ENCODE assay signal across 11 cellular contexts in genomic region chr3:181921220-181921619, GRCh38.
DNase-seq lines count a peak whose midpoint lies in the region; ATAC-seq and TF ChIP-seq lines count a peak whose summit lies in the region.
"Had no signal": no experiment of that assay in that cellular context is flagged by ENCODE, and none has a peak within 500 bp of the region (broad histone marks: within the 10 kb centered on the region; RNA-seq: fewer than 3 reads in every experiment).

No MANE protein-coding gene starts in this region.

- TF ChIP-seq EP300 in sigmoid colon (IDR thresholded peaks at IDR 0.05) = no peak

- H3K4me2 ChIP-seq in MM.1S (ENCODE audit: low read depth, low read length) = peak overlapping the region; percentile 59

- H3K27me3 ChIP-seq in MM.1S (replicated peaks; ENCODE audit: insufficient read depth, low read length) = no peaks in the 10 kb centered on the region
- no peaks in the 10 kb centered on the region for H3K27me3 ChIP-seq in sigmoid colon
- no peaks in the 10 kb centered on the region for H3K27me3 ChIP-seq in prostate gland (replicated peaks; ENCODE audit: insufficient read depth)

- H3K36me3 ChIP-seq in MM.1S (replicated peaks; ENCODE audit: insufficient read depth, low read length) (no peaks in the 10 kb centered on the region), sigmoid colon (no peaks in the 10 kb centered on the region), prostate gland (no peaks in the 10 kb centered on the region)

- no peaks in the 10 kb centered on the region; the same call in 1 of the 2 replicates for H3F3A ChIP-seq in MM.1S (ENCODE audit: insufficient read depth, low read length)

- no peaks in the 10 kb centered on the region for H3K79me2 ChIP-seq in MM.1S (ENCODE audit: low read length)

- H3K4me3 ChIP-seq in MM.1S (ENCODE audit: low read length) (peak overlapping the region; percentile 21), sigmoid colon (no peak overlapping the region), prostate gland (no peak overlapping the region)

- H3K4me1 ChIP-seq in MM.1S (ENCODE audit: low read length) = peaks cover 30% of the 10 kb centered on the region
- no peaks in the 10 kb centered on the region for H3K4me1 ChIP-seq in sigmoid colon
- H3K4me1 ChIP-seq in prostate gland (replicated peaks) = no peaks in the 10 kb centered on the region

- peak overlapping the region; percentile 71 for H2AFZ ChIP-seq in MM.1S (ENCODE audit: low read length)

- TF ChIP-seq CTCF in MM.1S (IDR thresholded peaks at IDR 0.05; ENCODE audit: low read length) = no peak
- no peak for TF ChIP-seq CTCF in sigmoid colon (IDR thresholded peaks at IDR 0.05)
- TF ChIP-seq CTCF in prostate gland (IDR thresholded peaks at IDR 0.05) = no peak

- DNase-seq in MM.1S (peak; percentile 74), sigmoid colon (no peak), HT-29 (ENCODE audit: low spot score) (no peak), NCI-H526 (lab: John Stamatoyannopoulos, UW) (no peak), prostate gland (ENCODE audit: low spot score) (no peak)
- DNase-seq: activated CD4-positive, CD25-positive, alpha-beta regulatory T cell; NCI-H187 treated with DMSO at 0.1 percent for 48 hours had no signal

- ATAC-seq in GM18508 (IDR thresholded peaks at IDR 0.05; ENCODE audit: insufficient read depth, unreplicated experiment) (peak; percentile 95), GM21367 (IDR thresholded peaks at IDR 0.05; ENCODE audit: unreplicated experiment) (peak; percentile 96), HG02973 (IDR thresholded peaks at IDR 0.05; ENCODE audit: unreplicated experiment) (peak; percentile 94)
- ATAC-seq: natural killer cell treated with Interleukin-12 subunit alpha and Interleukin-12 subunit beta and Interleukin-15 and Interleukin-18, amount 100 ng/mL, for 72 hours had no signal

- TF ChIP-seq POLR2A in sigmoid colon (IDR thresholded peaks at IDR 0.05) = no peak
- no peak for TF ChIP-seq POLR2A in prostate gland (IDR thresholded peaks at IDR 0.05)

- no peaks in the 10 kb centered on the region for H4K20me1 ChIP-seq in MM.1S (ENCODE audit: insufficient read depth, low read length)

- H3K9me2 ChIP-seq in MM.1S (replicated peaks; ENCODE audit: insufficient read depth, low read length) = no peaks in the 10 kb centered on the region

- H3K27ac ChIP-seq in MM.1S (ENCODE audit: low read length) (peak overlapping the region; percentile 77), sigmoid colon (no peak overlapping the region), prostate gland (no peak overlapping the region)

- H3K9ac ChIP-seq in MM.1S (ENCODE audit: low read length) = peak overlapping the region; percentile 19; the same call in 1 of the 2 replicates

- intact Hi-C loops in sigmoid colon (cut with DNase I) = no loop called here
- intact Hi-C loops in prostate gland (cut with DNase I) = no loop called here

- H3K9me3 ChIP-seq in MM.1S (replicated peaks; ENCODE audit: insufficient read depth, low read length) = no peaks in the 10 kb centered on the region
- H3K9me3 ChIP-seq in sigmoid colon = peaks cover 0 to 2% (median 0%) of the 10 kb centered on the region in 4 donors
- no peaks in the 10 kb centered on the region for H3K9me3 ChIP-seq in prostate gland

- 68 to 84% methylated on average over 2 of the region's 2 CpGs for WGBS in sigmoid colon, 2 donors
- 90% methylated on average over 2 of the region's 2 CpGs for WGBS in prostate gland
